In the genomic region with DNA sequence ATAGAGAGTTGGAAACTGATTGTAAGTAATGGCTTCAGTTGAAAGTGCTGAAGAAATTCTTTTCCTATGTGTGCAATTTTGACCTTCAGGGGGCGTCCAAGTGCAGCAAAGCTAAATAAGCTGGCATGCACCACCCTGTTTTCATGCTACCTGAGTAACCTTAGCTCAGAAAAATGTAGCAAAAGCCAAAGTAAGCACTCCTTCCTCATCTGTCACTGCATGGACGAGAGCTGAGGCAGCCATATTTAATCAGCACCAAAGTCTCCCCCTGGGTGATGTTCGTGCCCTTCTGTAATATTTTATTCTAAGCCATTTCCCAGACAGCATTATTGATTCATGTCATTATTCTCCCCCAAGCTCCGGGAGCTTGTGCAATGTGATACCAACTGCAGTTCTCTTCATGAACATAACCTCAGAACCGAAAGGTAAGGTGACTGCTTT, we compare ENCODE assay signal across 8 cellular contexts.
A peak's percentile ranks its signal among the peaks of the same experiment; 100 is the strongest.
DNase-seq lines count a peak whose midpoint lies in the region; ATAC-seq and TF ChIP-seq lines count a peak whose summit lies in the region.

No MANE protein-coding gene starts in this region.

- TF ChIP-seq CTCF in LNCAP (IDR thresholded peaks at IDR 0.05) (peak; percentile 77), parathyroid adenoma (IDR thresholded peaks at IDR 0.05) (peak; percentile 70), tibial artery (IDR thresholded peaks at IDR 0.05) (peak in 1 of 2 experiments; percentile 13)

- H3K4me2 ChIP-seq in parathyroid adenoma (ENCODE audit: low read length) = peak overlapping the region; percentile 54

- H3K9ac ChIP-seq in parathyroid adenoma = no peak overlapping the region

- H3K9me3 ChIP-seq in parathyroid adenoma (ENCODE audit: control insufficient read depth, low read length) = no peaks in the 10 kb centered on the region
- no peaks in the 10 kb centered on the region for H3K9me3 ChIP-seq in tibial artery

- no peak for TF ChIP-seq POLR2A in erythroblast (IDR thresholded peaks at IDR 0.05; ENCODE audit: low read length)

- H3K79me2 ChIP-seq in parathyroid adenoma = no peaks in the 10 kb centered on the region

- DNase-seq in GM03348 (ENCODE audit: low spot score) (peak; percentile 15), RPMI8226 (peak; percentile 65), erythroblast (lab: John Stamatoyannopoulos, UW) (peak; percentile 43 to 69), tibial artery (no peak)
- DNase-seq in stimulated activated naive CD4-positive, alpha-beta T cell treated with Interleukin-2 at 50 U/mL for 16 hours (lab: John Stamatoyannopoulos, UW) = no peak

- no peak for ATAC-seq in HG02840 (IDR thresholded peaks at IDR 0.05; ENCODE audit: low FRiP score, unreplicated experiment)

- H2AFZ ChIP-seq in parathyroid adenoma = peak overlapping the region; percentile 31

- H3K4me3 ChIP-seq in parathyroid adenoma (ENCODE audit: low read depth, low read length) = peak overlapping the region; percentile 25
- no peak overlapping the region for H3K4me3 ChIP-seq in tibial artery

- H3K4me1 ChIP-seq in parathyroid adenoma = peaks cover 4% of the 10 kb centered on the region
- H3K4me1 ChIP-seq in tibial artery = no peaks in the 10 kb centered on the region

- intact Hi-C loops in tibial artery (cut with DNase I; ENCODE audit: low total_unique reads) = no loop called here

- H3K27ac ChIP-seq in parathyroid adenoma (peak overlapping the region; percentile 38), tibial artery (no peak overlapping the region)

- no peaks in the 10 kb centered on the region for H3K36me3 ChIP-seq in parathyroid adenoma (ENCODE audit: control insufficient read depth, insufficient read depth, low read length)
- no peaks in the 10 kb centered on the region for H3K36me3 ChIP-seq in tibial artery

- H3K27me3 ChIP-seq in parathyroid adenoma (ENCODE audit: control insufficient read depth, insufficient read depth, low read length) (no peaks in the 10 kb centered on the region), tibial artery (peaks cover 0 to 6% of the 10 kb centered on the region in 2 donors)

Comparison
In these comparisons a context has a peak if more than half of its experiments do, and no peak if none do; other contexts are left out.
1. DNase-seq: peak in GM03348 (single experiment), RPMI8226 (single experiment) and erythroblast (2 of 2); none in stimulated activated naive CD4-positive, alpha-beta T cell treated with Interleukin-2 at 50 U/mL for 16 hours (single experiment) and tibial artery (0 of 2).